In the genomic region with DNA sequence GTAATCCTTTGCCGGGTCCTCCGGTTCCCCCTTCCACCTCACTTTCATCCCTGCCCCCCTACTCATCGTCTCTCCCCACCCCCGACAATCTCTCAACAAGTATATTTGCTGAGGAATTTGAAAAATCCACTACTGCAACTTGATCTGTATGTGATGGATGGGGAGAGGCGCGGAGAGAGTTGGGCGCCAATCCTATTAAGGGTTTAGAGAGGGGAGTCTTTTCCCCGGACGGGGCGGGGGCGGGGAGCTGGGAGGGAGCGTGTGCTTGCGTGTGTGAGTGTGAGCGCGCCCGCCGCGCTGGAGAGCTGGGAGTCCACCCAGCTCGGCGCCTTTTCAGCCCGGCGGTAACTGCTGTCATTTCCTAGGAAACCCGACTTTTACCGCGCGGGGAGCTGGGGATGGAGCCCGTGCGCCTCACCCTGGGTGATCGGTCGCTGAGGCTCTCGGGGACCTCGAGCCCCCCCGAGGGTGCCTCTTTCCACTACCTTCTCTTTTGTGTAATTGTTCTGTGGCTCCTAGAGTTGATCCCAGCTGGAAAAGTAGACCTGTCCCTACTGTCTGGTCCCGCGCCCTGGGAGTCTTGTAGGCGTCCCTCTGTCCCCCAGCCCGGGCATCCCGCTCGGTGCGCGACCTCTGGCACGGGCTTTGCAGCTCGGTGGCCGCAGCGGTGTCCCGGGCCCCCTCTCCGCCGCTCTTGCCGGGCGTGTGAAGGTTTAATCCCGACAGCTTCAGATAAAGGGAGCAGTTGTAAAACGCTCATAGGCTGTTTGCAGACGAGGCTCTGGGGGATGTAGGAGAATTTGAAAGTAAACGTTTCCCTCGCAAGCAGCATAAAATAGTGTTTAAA, we compare ENCODE assay signal across 8 cellular contexts. TPM values are rescaled to one million over a fixed set of nuclear protein-coding genes. Genes with fewer than 3 reads are reported as not detected.
DNase-seq lines count a peak whose midpoint lies in the region; ATAC-seq, FAIRE-seq and TF ChIP-seq lines count a peak whose summit lies in the region.

No MANE protein-coding gene starts in this region.

- H3K9me3 ChIP-seq in keratinocyte (ENCODE audit: control insufficient read depth, low read depth, low read length) = no peaks in the 10 kb centered on the region
- H3K9me3 ChIP-seq in stomach = no peaks in the 10 kb centered on the region

- no peak for TF ChIP-seq CTCF in keratinocyte (optimal IDR thresholded peaks at IDR 0.05 in 1 of 3, IDR thresholded peaks at IDR 0.05 in 1 of 3, conservative IDR thresholded peaks at IDR 0.05 in 1 of 3; ENCODE audit: extremely low read depth in 1 of 3, insufficient read depth in 2 of 3, low read length in 3 of 3)
- no peak for TF ChIP-seq CTCF in stomach (IDR thresholded peaks at IDR 0.05)

- no peak for TF ChIP-seq EP300 in stomach (IDR thresholded peaks at IDR 0.05)

- FAIRE-seq in HTR-8/SVneo (lab: Jason Lieb, UNC) = peak; percentile 88
- no peak for FAIRE-seq in keratinocyte (lab: Jason Lieb, UNC)

- H3K4me3 ChIP-seq in keratinocyte (ENCODE audit: control insufficient read depth in 2 of 3, extremely low read depth in 1 of 3, insufficient read depth in 2 of 3, low read depth in 1 of 3, low read length in 3 of 3) = peak overlapping the region in 2 of 3 experiments; percentile 60 to 61
- H3K4me3 ChIP-seq in stomach = peak overlapping the region; percentile 52 to 64 (median 59)

- peak; percentile 40 for DNase-seq in Ammon's horn (ENCODE audit: low spot score)
- peak; percentile 76 for DNase-seq in HTR-8/SVneo (ENCODE audit: insufficient read length, low spot score)
- DNase-seq in astrocyte of the hippocampus (ENCODE audit: low read depth, low spot score) = peak; percentile 93
- no peak for DNase-seq in keratinocyte (ENCODE audit: low read depth, low spot score)
- DNase-seq in stomach = peak; percentile 34
- no peak for DNase-seq in putamen (ENCODE audit: low spot score)
- no peak for DNase-seq in NAMALWA (ENCODE audit: low spot score)
- no peak for DNase-seq in natural killer cell treated with Interleukin-12 subunit alpha and Interleukin-12 subunit beta and Interleukin-15 and Interleukin-18, amount 100 ng/mL, for 72 hours (ENCODE audit: low spot score)

- H3K4me1 Mint-ChIP-seq in natural killer cell treated with Interleukin-12 subunit alpha and Interleukin-12 subunit beta and Interleukin-15 and Interleukin-18, amount 100 ng/mL, for 72 hours (ENCODE audit: low read depth in 2 of 2) = no peaks in the 10 kb centered on the region

- no peak overlapping the region for H3K27ac Mint-ChIP-seq in natural killer cell treated with Interleukin-12 subunit alpha and Interleukin-12 subunit beta and Interleukin-15 and Interleukin-18, amount 100 ng/mL, for 72 hours

- peaks cover 47 to 72% of the 10 kb centered on the region in 2 donors for H3K27me3 Mint-ChIP-seq in natural killer cell treated with Interleukin-12 subunit alpha and Interleukin-12 subunit beta and Interleukin-15 and Interleukin-18, amount 100 ng/mL, for 72 hours

- intact Hi-C loops in stomach (cut with DNase I; ENCODE audit: low total_unique reads) = no loop called here

- H3K4me2 ChIP-seq in keratinocyte (ENCODE audit: control insufficient read depth, extremely low read depth, insufficient read depth, low read depth, low read length) = peak overlapping the region; percentile 85

- 1 to 8% (median 2%) methylated on average over 49 to 55 of the region's 55 CpGs for WGBS in stomach, 5 donors

- H4K20me1 ChIP-seq in keratinocyte (ENCODE audit: control insufficient read depth, extremely low read depth, insufficient read depth, low read length) = no peaks in the 10 kb centered on the region

- no peak overlapping the region for H3K27ac ChIP-seq in keratinocyte (ENCODE audit: control insufficient read depth, insufficient read depth, low read length)
- peak overlapping the region; percentile 14 to 86 (median 84) for H3K27ac ChIP-seq in stomach

- H2AFZ ChIP-seq in keratinocyte (ENCODE audit: control insufficient read depth, low read length) = peak overlapping the region; percentile 9

- dilution Hi-C loops in keratinocyte (cut with MboI; ENCODE audit: extremely low pct_ligation_motif_present, low sequenced_read_pairs) = no loop called here

- H3K36me3 Mint-ChIP-seq in natural killer cell treated with Interleukin-12 subunit alpha and Interleukin-12 subunit beta and Interleukin-15 and Interleukin-18, amount 100 ng/mL, for 72 hours = no peaks in the 10 kb centered on the region

- peak overlapping the region; percentile 33 for H3K9ac ChIP-seq in keratinocyte (ENCODE audit: control insufficient read depth, extremely low read depth, insufficient read depth, low read length)

- no peaks in the 10 kb centered on the region for H3K36me3 ChIP-seq in keratinocyte (ENCODE audit: control insufficient read depth in 2 of 2, extremely low read depth in 1 of 2, insufficient read depth in 2 of 2, low read length in 2 of 2)
- H3K36me3 ChIP-seq in stomach = no peaks in the 10 kb centered on the region

- TF ChIP-seq POLR2A in stomach (IDR thresholded peaks at IDR 0.05) = no peak

- no peaks in the 10 kb centered on the region for H3K9me1 ChIP-seq in keratinocyte (ENCODE audit: control insufficient read depth, extremely low read depth, insufficient read depth, low read length)

- H3K4me1 ChIP-seq in keratinocyte (ENCODE audit: control insufficient read depth, extremely low read depth, insufficient read depth, low read length) (peaks cover 11% of the 10 kb centered on the region), stomach (peaks cover 45 to 78% (median 64%) of the 10 kb centered on the region in 4 donors)

- no peaks in the 10 kb centered on the region for H3K9me3 Mint-ChIP-seq in natural killer cell treated with Interleukin-12 subunit alpha and Interleukin-12 subunit beta and Interleukin-15 and Interleukin-18, amount 100 ng/mL, for 72 hours

- no peak overlapping the region for H3K4me3 Mint-ChIP-seq in natural killer cell treated with Interleukin-12 subunit alpha and Interleukin-12 subunit beta and Interleukin-15 and Interleukin-18, amount 100 ng/mL, for 72 hours

- H3K27me3 ChIP-seq in keratinocyte (ENCODE audit: control insufficient read depth, extremely low read depth, insufficient read depth, low read length) (peaks cover 56% of the 10 kb centered on the region), stomach (peaks cover 4 to 87% (median 48%) of the 10 kb centered on the region in 3 donors)

- ATAC-seq in natural killer cell treated with Interleukin-12 subunit alpha and Interleukin-12 subunit beta and Interleukin-15 and Interleukin-18, amount 100 ng/mL, for 72 hours = no peak

- H3K79me2 ChIP-seq in keratinocyte (ENCODE audit: control insufficient read depth, insufficient read depth, low read length) = no peaks in the 10 kb centered on the region

RNA-seq across cellular contexts. Expression of a gene that starts 1.5 kb away (rescaled TPM):
- polyA plus RNA-seq in keratinocyte (0.04 to 0.06 TPM (median 0.05 TPM) in 3 replicates), stomach (under 1 TPM; 0.60 to 0.68 (median 0.61) TPM)
- polyA plus RNA-seq in keratinocyte (2011; ENCODE audit: low read depth) = not detected
- 0.02 and 0.04 TPM in 2 replicates for polyA plus RNA-seq in keratinocyte (2011; cell fraction: cytosol; rRNA removed)
- polyA plus RNA-seq in keratinocyte (2011; cell fraction: nucleus; rRNA removed) = 0.25 and 0.39 TPM in 2 replicates
- 0.10 TPM in 1 of 2 replicates, not detected in the other for polyA plus RNA-seq in keratinocyte (2012; ENCODE audit: low replicate concordance)
- 0.07 to 0.67 TPM (median 0.16 TPM) in 3 replicates for polyA minus RNA-seq in keratinocyte
- polyA minus RNA-seq in keratinocyte (2011; cell fraction: cytosol; rRNA and poly(A)+ RNA removed) = not detected
- polyA minus RNA-seq in keratinocyte (2011; cell fraction: nucleus; rRNA and poly(A)+ RNA removed) = 0.31 and 0.74 TPM in 2 replicates
- 1 to 10 TPM in 2 of 5 donors, under 1 TPM in 2, not detected in 1; 0.45 to 2.8 (median 1.6) TPM for total RNA-seq in stomach
- total RNA-seq in natural killer cell treated with Interleukin-12 subunit alpha and Interleukin-12 subunit beta and Interleukin-15 and Interleukin-18, amount 100 ng/mL, for 72 hours = under 1 TPM in 1 of 2 donors, not detected in 1; 0.38 TPM

Comparison
In these comparisons a context has a peak if more than half of its experiments do, and no peak if none do; other contexts are left out.
1. DNase-seq: peak in Ammon's horn (single experiment), HTR-8/SVneo (single experiment), astrocyte of the hippocampus (single experiment) and stomach (single experiment); none in keratinocyte (single experiment), putamen (single experiment), NAMALWA (single experiment) and natural killer cell treated with Interleukin-12 subunit alpha and Interleukin-12 subunit beta and Interleukin-15 and Interleukin-18, amount 100 ng/mL, for 72 hours (single experiment).